In the genomic region with DNA sequence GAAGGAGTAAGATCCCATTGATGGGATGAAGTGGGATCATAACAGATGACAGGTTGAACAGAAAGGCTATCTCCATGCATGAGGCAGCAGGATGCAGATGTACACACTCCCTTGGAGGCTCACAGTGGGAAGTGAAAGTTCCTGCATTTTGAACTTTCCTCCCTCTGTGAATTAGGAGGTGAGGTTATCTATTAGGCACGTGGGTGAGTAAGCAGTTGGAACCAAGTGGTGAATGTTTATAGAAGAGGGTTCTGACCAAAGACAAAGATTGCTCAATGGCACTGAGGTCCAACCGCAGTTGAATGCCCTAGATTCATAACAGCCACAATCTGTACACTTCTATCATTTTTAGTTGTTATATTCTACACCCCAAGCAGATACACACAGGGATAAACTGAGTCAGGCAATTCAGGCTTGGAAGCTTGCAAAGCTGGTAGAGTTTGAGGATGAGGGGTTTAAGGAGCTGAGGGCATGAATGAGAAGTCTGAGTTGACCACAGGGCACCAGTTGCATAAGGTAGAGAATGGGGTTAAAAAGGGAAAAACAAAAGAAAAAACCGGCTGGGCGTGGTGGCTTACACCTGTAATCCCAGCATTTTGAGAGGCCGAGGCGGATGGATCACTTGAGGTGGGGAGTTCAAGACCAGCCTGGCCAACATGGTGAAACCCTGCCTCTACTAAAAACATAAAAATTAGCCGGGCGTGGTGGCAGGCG, we compare ENCODE assay signal across 11 cellular contexts. TPM values are rescaled to one million over a fixed set of nuclear protein-coding genes. Genes with fewer than 3 reads are reported as not detected.
DNase-seq lines count a peak whose midpoint lies in the region; ATAC-seq, FAIRE-seq and TF ChIP-seq lines count a peak whose summit lies in the region.
"Had no signal": no experiment of that assay in that cellular context is flagged by ENCODE, and none has a peak within 500 bp of the region (broad histone marks: within the 10 kb centered on the region; RNA-seq: fewer than 3 reads in every experiment).

No MANE protein-coding gene starts in this region.

- H3K4me3 Mint-ChIP-seq in CD14-positive monocyte, result peak overlapping the region in 1 of 2 donors; percentile 77

- TF ChIP-seq CTCF in CD14-positive monocyte (IDR thresholded peaks at IDR 0.05), result no peak
- TF ChIP-seq CTCF in IMR-90 (conservative IDR thresholded peaks at IDR 0.05; ENCODE audit: low read depth, low read length), result no peak
- no peak for TF ChIP-seq CTCF in D721Med (IDR thresholded peaks at IDR 0.05; ENCODE audit: insufficient read depth, missing control alignments)

- H3K27ac Mint-ChIP-seq in CD14-positive monocyte, result peak overlapping the region; percentile 63 to 95 (median 91)

- H2AK9ac ChIP-seq in IMR-90 (replicated peaks; ENCODE audit: low read depth, low read length, poor library complexity), result no peak overlapping the region

- peaks cover 71% of the 10 kb centered on the region for H3K4me1 Mint-ChIP-seq in CD14-positive monocyte

- POLR2A ChIA-PET in IMR-90 (lab: Charles Lee; ENCODE audit: unreplicated experiment), result no interaction called here

- H3K4me2 ChIP-seq in IMR-90 (ENCODE audit: low read depth, low read length), result peak overlapping the region; percentile 72

- H4K91ac ChIP-seq in IMR-90 (ENCODE audit: insufficient read depth, low read depth, low read length), result peak overlapping the region; percentile 45; the same call in 1 of the 2 replicates

- H2BK20ac ChIP-seq in IMR-90 (ENCODE audit: low read depth, low read length), result peak overlapping the region; percentile 5; the same call in 1 of the 2 replicates

- dilution Hi-C loops in IMR-90 (cut with HindIII; ENCODE audit: low sequenced_read_pairs, unreplicated experiment), result no loop called here

- BruUV-seq in IMR-90 (replicated peaks; lab: Mats Ljungman, UMichigan), result no TSS peak

- peak overlapping the region; percentile 52 for H2AFZ ChIP-seq in IMR-90 (replicated peaks; ENCODE audit: low read length, poor library complexity)

- H3K4me3 ChIP-seq in IMR-90 (ENCODE audit: insufficient read depth, low read depth, low read length), result no peak overlapping the region
- H3K4me3 ChIP-seq: gastrocnemius medialis had no signal

- H3K36me3 ChIP-seq in IMR-90 (ENCODE audit: control insufficient read depth, insufficient read depth, low read length), result peaks cover 10% of the 10 kb centered on the region

- peak overlapping the region in 1 of 2 experiments; percentile 68; a peak in 2 of 4 replicates for H4K8ac ChIP-seq in IMR-90 (ENCODE audit: low read depth in 2 of 2, low read length in 2 of 2)

- peak overlapping the region; percentile 21; the same call in 1 of the 2 replicates for H3K18ac ChIP-seq in IMR-90 (ENCODE audit: low read depth, low read length)

- H3K27ac ChIP-seq in IMR-90 (ENCODE audit: insufficient read depth, low read length), result peak overlapping the region; percentile 61

- H2AK5ac ChIP-seq in IMR-90 (ENCODE audit: low read depth, low read length), result peak overlapping the region; percentile 80

- H2BK5ac ChIP-seq in IMR-90 (ENCODE audit: low read depth, low read length, poor library complexity, severe bottlenecking), result peak overlapping the region; percentile 69

- ATAC-seq in IMR-90 (ENCODE audit: low read depth) (peak; percentile 77), HG02798 (IDR thresholded peaks at IDR 0.05; ENCODE audit: poor library complexity, unreplicated experiment) (no peak)

- peaks cover 31% of the 10 kb centered on the region for H4K20me1 ChIP-seq in IMR-90 (ENCODE audit: insufficient read depth, low read length)

- peak overlapping the region; percentile 24; the same call in 1 of the 2 replicates for H2BK120ac ChIP-seq in IMR-90 (ENCODE audit: low read depth, low read length)

- in situ Hi-C loops in IMR-90 (cut with MboI; ENCODE audit: low sequenced_read_pairs), result no loop called here

- H3K36me3 Mint-ChIP-seq in CD14-positive monocyte, result peaks cover 23 to 33% of the 10 kb centered on the region in 2 donors

- WGBS in IMR-90 (ENCODE audit: extremely low coverage in 2 of 2, insufficient read length in 1 of 2), 2 experiments, result no CpG with 5 or more reads among the region's 9 CpGs

- H3K9me3 ChIP-seq in IMR-90 (ENCODE audit: control insufficient read depth, insufficient read depth, low read length), result no peaks in the 10 kb centered on the region
- H3K9me3 ChIP-seq: gastrocnemius medialis had no signal

- no peak for TF ChIP-seq RAD21 in IMR-90 (IDR thresholded peaks at IDR 0.05; ENCODE audit: low read length)

- H3K27me3 Mint-ChIP-seq in CD14-positive monocyte (ENCODE audit: low read depth in 3 of 3), result peaks cover 0 to 3% (median 0%) of the 10 kb centered on the region in 3 donors

- H3K4me1 ChIP-seq in IMR-90 (ENCODE audit: control insufficient read depth, insufficient read depth, low read length), result peaks cover 23% of the 10 kb centered on the region

- peak overlapping the region; percentile 48; the same call in 1 of the 3 replicates for H2BK15ac ChIP-seq in IMR-90 (ENCODE audit: low read depth, low read length)

- H3K4ac ChIP-seq in IMR-90 (ENCODE audit: low read depth, low read length), result peak overlapping the region; percentile 66

- FAIRE-seq in D721Med (lab: Jason Lieb, UNC), result no peak

- 0 out of 2 replicates have a peak, but pooled peaks have one; percentile 12 for TF ChIP-seq POLR2A in IMR-90 (IDR thresholded peaks at IDR 0.05; ENCODE audit: low read depth, low read length)

- no peak overlapping the region; the same call in 1 of the 2 replicates for H4K5ac ChIP-seq in IMR-90 (ENCODE audit: low read depth, low read length)

- no peak overlapping the region for H3K9ac ChIP-seq in IMR-90 (ENCODE audit: low read depth, low read length)

- CTCF ChIA-PET in IMR-90 (lab: Yijun Ruan, JAX), result interaction anchor here (0.7 kb wide), 1 partner anchor 9 kb away, joined by 3 read pairs; no protein-coding TSS in a partner anchor

- no peaks in the 10 kb centered on the region for H3K27me3 ChIP-seq in IMR-90 (ENCODE audit: control insufficient read depth, insufficient read depth, low read length)
- H3K27me3 ChIP-seq: gastrocnemius medialis had no signal

- no peak overlapping the region for H3K23ac ChIP-seq in IMR-90 (ENCODE audit: low read depth, low read length)

- peaks cover 0 to 5% (median 0%) of the 10 kb centered on the region in 7 donors for H3K9me3 Mint-ChIP-seq in CD14-positive monocyte

- peaks cover 28 to 70% of the 10 kb centered on the region in 2 experiments for H3K79me1 ChIP-seq in IMR-90 (ENCODE audit: low read depth in 1 of 2, low read length in 2 of 2)

- peak; percentile 52 for DNase-seq in CD14-positive monocyte (ENCODE audit: low spot score)
- DNase-seq in IMR-90, result peak; percentile 97
- DNase-seq in amniotic epithelial cell (ENCODE audit: low read depth), result peak; percentile 99
- DNase-seq in myocyte (ENCODE audit: low read depth), result peak; percentile 83
- no peak for DNase-seq in UCSD-AML1 (lab: John Stamatoyannopoulos, UW; ENCODE audit: unreplicated experiment)
- DNase-seq in D721Med (ENCODE audit: insufficient read length, low spot score), result no peak
- no peak for DNase-seq in activated CD4-positive, CD25-positive, alpha-beta regulatory T cell (lab: John Stamatoyannopoulos, UW)
- DNase-seq: activated CD8-positive, alpha-beta memory T cell treated with anti-CD3 and anti-CD28 coated beads, Interleukin-2, amount 50 U/mL, for 4 hours; gastrocnemius medialis; NCI-H345 had no signal

- intact Hi-C loops in CD14-positive monocyte (cut with micrococcal nuclease) (loop anchor here in 1 of 2 donors (5.0 kb wide), 1 partner anchor 37 kb away; no protein-coding TSS in a partner anchor), IMR-90 (cut with micrococcal nuclease) (no loop called here)

- no peak overlapping the region for H3K14ac ChIP-seq in IMR-90 (replicated peaks; ENCODE audit: low read depth, low read length)

- no peak overlapping the region for H3K56ac ChIP-seq in IMR-90 (ENCODE audit: extremely low read depth, insufficient read depth, low read length)

- H3K9me1 ChIP-seq in IMR-90 (ENCODE audit: insufficient read depth, low read length), result peaks cover 22% of the 10 kb centered on the region

TF ChIP-seq in IMR-90, 13 proteins besides CTCF, POLR2A, EP300 and RAD21 (continues in another document):
- TF ChIP-seq RCOR1 (IDR thresholded peaks at IDR 0.05; ENCODE audit: insufficient replicate concordance, low read length) (peak; percentile 94), RFX5 (IDR thresholded peaks at IDR 0.05; ENCODE audit: low read depth, low read length) (no peak), FOS (IDR thresholded peaks at IDR 0.05; ENCODE audit: low read depth, low read length) (peak; percentile 73), MXI1 (IDR thresholded peaks at IDR 0.05; ENCODE audit: borderline replicate concordance, low read depth, low read length) (peak; percentile 14; the same call in 1 of the 2 replicates), CHD1 (IDR thresholded peaks at IDR 0.05; ENCODE audit: low read depth, low read length) (no peak)
- TF ChIP-seq, protein P1, sequence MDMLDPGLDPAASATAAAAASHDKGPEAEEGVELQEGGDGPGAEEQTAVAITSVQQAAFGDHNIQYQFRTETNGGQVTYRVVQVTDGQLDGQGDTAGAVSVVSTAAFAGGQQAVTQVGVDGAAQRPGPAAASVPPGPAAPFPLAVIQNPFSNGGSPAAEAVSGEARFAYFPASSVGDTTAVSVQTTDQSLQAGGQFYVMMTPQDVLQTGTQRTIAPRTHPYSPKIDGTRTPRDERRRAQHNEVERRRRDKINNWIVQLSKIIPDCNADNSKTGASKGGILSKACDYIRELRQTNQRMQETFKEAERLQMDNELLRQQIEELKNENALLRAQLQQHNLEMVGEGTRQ (IDR thresholded peaks at IDR 0.05; ENCODE audit: low read depth, low read length), result peak; percentile 55; the same call in 1 of the 2 replicates

RNA-seq across cellular contexts. Expression of a gene that starts 7.1 kb away (rescaled TPM):
- 10 to 100 TPM; 22.5 to 28.5 TPM for polyA plus RNA-seq in CD14-positive monocyte
- total RNA-seq in IMR-90 (2012; rRNA removed), result 108 and 118 TPM in 2 replicates
- 49.6 and 49.9 TPM in 2 replicates for polyA plus RNA-seq in IMR-90 (2012; rRNA removed)
- polyA plus RNA-seq in IMR-90 (2012; cell fraction: cytosol; rRNA removed), result 7.8 and 8.4 TPM in 2 replicates
- 5.9 and 39.0 TPM in 2 replicates for polyA plus RNA-seq in IMR-90 (2012; cell fraction: nucleus; rRNA removed; ENCODE audit: low replicate concordance)
- 74.4 and 79.6 TPM in 2 replicates for total RNA-seq in myocyte
- polyA plus RNA-seq in myocyte (2012), result 73.0 TPM

RNA-seq across cellular contexts. Expression of a gene that starts 58.4 kb away (rescaled TPM):
- polyA plus RNA-seq in CD14-positive monocyte, result 1,000 to 10,000 TPM; 5,130 to 6,847 TPM
- 842 and 3,620 TPM in 2 replicates for total RNA-seq in IMR-90 (2012; rRNA removed)
- polyA plus RNA-seq in IMR-90 (2012; rRNA removed), result 5,527 and 7,531 TPM in 2 replicates
- polyA plus RNA-seq in IMR-90 (2012; cell fraction: cytosol; rRNA removed), result 7,585 and 16,787 TPM in 2 replicates
- 1,357 and 2,658 TPM in 2 replicates for polyA plus RNA-seq in IMR-90 (2012; cell fraction: nucleus; rRNA removed; ENCODE audit: low replicate concordance)
- 1,553 and 1,708 TPM in 2 replicates for total RNA-seq in myocyte
- 4,071 TPM for polyA plus RNA-seq in myocyte (2012)

Comparison
In these comparisons a context has a peak if more than half of its experiments do, and no peak if none do; other contexts are left out.
1. DNase-seq: peak in CD14-positive monocyte (single experiment), IMR-90 (single experiment), amniotic epithelial cell (single experiment) and myocyte (single experiment); none in UCSD-AML1 (single experiment), D721Med (single experiment) and activated CD4-positive, CD25-positive, alpha-beta regulatory T cell (0 of 4).